In the genomic region with DNA sequence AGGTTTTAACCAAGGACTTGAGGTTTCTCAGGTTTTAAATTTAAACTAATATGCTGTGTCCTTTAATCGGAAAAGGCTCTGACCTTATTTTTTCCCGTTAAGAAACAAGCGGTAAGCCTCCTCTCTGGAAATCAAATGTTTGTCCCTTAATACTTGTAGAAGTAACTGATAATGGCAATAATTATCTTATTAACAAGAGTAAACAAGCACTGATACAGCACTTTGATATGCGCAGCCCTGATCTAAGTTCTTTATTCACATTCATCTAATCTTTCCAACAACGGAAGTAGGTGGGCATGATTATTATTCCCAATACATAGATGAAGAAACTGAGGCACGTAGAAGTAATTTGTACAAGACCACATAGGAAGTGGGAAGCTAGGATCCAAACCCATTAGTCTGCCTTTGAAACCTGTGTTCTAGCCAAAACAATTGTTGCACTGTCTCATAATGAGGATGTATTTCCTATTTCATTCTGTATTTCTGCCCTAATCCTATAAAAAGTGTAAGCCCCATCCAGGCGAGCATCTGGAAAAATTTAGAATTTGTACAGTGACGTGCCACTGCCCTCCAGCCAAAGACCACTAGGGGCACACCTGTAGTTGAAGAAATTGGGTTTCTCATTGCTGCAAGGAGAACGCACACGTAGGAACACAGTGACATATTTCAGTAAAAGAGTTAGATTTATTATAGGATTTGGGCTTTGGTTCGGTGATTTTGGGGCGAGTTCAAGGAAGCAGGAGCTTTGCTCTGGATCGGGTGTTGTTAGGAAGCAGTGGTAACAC, we compare ENCODE assay signal across 8 cellular contexts. TPM values are rescaled to one million over a fixed set of nuclear protein-coding genes. Genes with fewer than 3 reads are reported as not detected.
DNase-seq lines count a peak whose midpoint lies in the region; ATAC-seq lines count a peak whose summit lies in the region.

No MANE protein-coding gene starts in this region.

- peak; percentile 58 for DNase-seq in activated CD4-positive, alpha-beta T cell treated with anti-CD3 and anti-CD28 coated beads, Interleukin-2, amount 10 ng/mL, durations not matched to agents 24 days and 14 days
- DNase-seq in activated CD4-positive, alpha-beta T cell treated with anti-CD3 and anti-CD28 coated beads for 4 hours, result no peak
- DNase-seq in T-cell, result peak in 2 of 34 experiments; percentile 1 to 4
- DNase-seq in germinal center (ENCODE audit: low spot score), result peak; percentile 14
- DNase-seq in islet precursor cell, result no peak
- DNase-seq in NCI-H1092 (lab: John Stamatoyannopoulos, UW), result no peak

- ATAC-seq in T-cell (replicated peaks in 1 of 4) (no peak), GM19023 (IDR thresholded peaks at IDR 0.05; ENCODE audit: unreplicated experiment) (no peak)
- ATAC-seq in stimulated activated memory B cell treated with anti-CD40 and anti-IgM and Interleukin-4, amounts not matched to agents 10 μg/mL and 1 μg/mL and 100 μg/mL, for 72 hours, result no peak

- no peaks in the 10 kb centered on the region for H3K27me3 Mint-ChIP-seq in activated CD4-positive, alpha-beta T cell treated with anti-CD3 and anti-CD28 coated beads, Interleukin-2, amount 10 ng/mL, durations not matched to agents 24 days and 14 days
- peaks cover 0 to 4% of the 10 kb centered on the region in 2 donors for H3K27me3 Mint-ChIP-seq in T-cell
- H3K27me3 Mint-ChIP-seq in stimulated activated memory B cell treated with anti-CD40 and anti-IgM and Interleukin-4, amounts not matched to agents 10 μg/mL and 1 μg/mL and 100 μg/mL, for 72 hours, result no peaks in the 10 kb centered on the region

- peaks cover 4% of the 10 kb centered on the region for H3K36me3 Mint-ChIP-seq in activated CD4-positive, alpha-beta T cell treated with anti-CD3 and anti-CD28 coated beads, Interleukin-2, amount 10 ng/mL, durations not matched to agents 24 days and 14 days (ENCODE audit: low read depth)
- H3K36me3 Mint-ChIP-seq in T-cell, result no peaks in the 10 kb centered on the region
- H3K36me3 Mint-ChIP-seq in stimulated activated memory B cell treated with anti-CD40 and anti-IgM and Interleukin-4, amounts not matched to agents 10 μg/mL and 1 μg/mL and 100 μg/mL, for 72 hours, result no peaks in the 10 kb centered on the region

- CTCF ChIA-PET in T-cell (lab: Charles Lee), result interaction anchor here (0.6 to 3.8 kb wide), 4 partner anchors 10 to 264 kb away, joined by 3 to 33 read pairs (median 3); a partner anchor contains a TSS

- peak overlapping the region; percentile 82 for H3K4me3 Mint-ChIP-seq in activated CD4-positive, alpha-beta T cell treated with anti-CD3 and anti-CD28 coated beads, Interleukin-2, amount 10 ng/mL, durations not matched to agents 24 days and 14 days
- peak overlapping the region; percentile 29 to 82 (median 78) for H3K4me3 Mint-ChIP-seq in T-cell
- peak overlapping the region; percentile 83 for H3K4me3 Mint-ChIP-seq in stimulated activated memory B cell treated with anti-CD40 and anti-IgM and Interleukin-4, amounts not matched to agents 10 μg/mL and 1 μg/mL and 100 μg/mL, for 72 hours

- H3K27ac Mint-ChIP-seq in activated CD4-positive, alpha-beta T cell treated with anti-CD3 and anti-CD28 coated beads, Interleukin-2, amount 10 ng/mL, durations not matched to agents 24 days and 14 days, result peak overlapping the region; percentile 88
- H3K27ac Mint-ChIP-seq in T-cell, result peak overlapping the region; percentile 89 to 90
- H3K27ac Mint-ChIP-seq in stimulated activated memory B cell treated with anti-CD40 and anti-IgM and Interleukin-4, amounts not matched to agents 10 μg/mL and 1 μg/mL and 100 μg/mL, for 72 hours, result peak overlapping the region; percentile 73

- peaks cover 17% of the 10 kb centered on the region for H3K4me1 Mint-ChIP-seq in activated CD4-positive, alpha-beta T cell treated with anti-CD3 and anti-CD28 coated beads, Interleukin-2, amount 10 ng/mL, durations not matched to agents 24 days and 14 days
- peaks cover 7 to 16% (median 14%) of the 10 kb centered on the region in 3 donors for H3K4me1 Mint-ChIP-seq in T-cell
- H3K4me1 Mint-ChIP-seq in stimulated activated memory B cell treated with anti-CD40 and anti-IgM and Interleukin-4, amounts not matched to agents 10 μg/mL and 1 μg/mL and 100 μg/mL, for 72 hours, result peaks cover 6% of the 10 kb centered on the region

- intact Hi-C loops in activated CD4-positive, alpha-beta T cell treated with anti-CD3 and anti-CD28 coated beads, Interleukin-2, amount 10 ng/mL, durations not matched to agents 24 days and 14 days (cut with micrococcal nuclease), result loop anchor here (1.0 to 5.0 kb wide), 3 partner anchors 45 to 244 kb away; no protein-coding TSS in a partner anchor

- POLR2A ChIA-PET in T-cell (lab: Charles Lee), result interaction anchor here (0.6 to 1.9 kb wide), 4 partner anchors 144 to 1773 kb away, joined by 3 to 17 read pairs (median 4); no protein-coding TSS in a partner anchor

- H3K9me3 Mint-ChIP-seq in activated CD4-positive, alpha-beta T cell treated with anti-CD3 and anti-CD28 coated beads, Interleukin-2, amount 10 ng/mL, durations not matched to agents 24 days and 14 days, result no peaks in the 10 kb centered on the region
- no peaks in the 10 kb centered on the region for H3K9me3 Mint-ChIP-seq in T-cell
- no peaks in the 10 kb centered on the region for H3K9me3 Mint-ChIP-seq in stimulated activated memory B cell treated with anti-CD40 and anti-IgM and Interleukin-4, amounts not matched to agents 10 μg/mL and 1 μg/mL and 100 μg/mL, for 72 hours

RNA-seq across cellular contexts. Expression of a gene that starts 0.6 kb away (rescaled TPM):
- not detected in 2 replicates for total RNA-seq in activated CD4-positive, alpha-beta T cell treated with anti-CD3 and anti-CD28 coated beads, Interleukin-2, amount 10 ng/mL, durations not matched to agents 24 days and 14 days
- not detected for total RNA-seq in T-cell

RNA-seq across cellular contexts. Expression of a gene that starts 0.7 kb away (rescaled TPM):
- 27.1 and 33.7 TPM in 2 replicates for total RNA-seq in activated CD4-positive, alpha-beta T cell treated with anti-CD3 and anti-CD28 coated beads, Interleukin-2, amount 10 ng/mL, durations not matched to agents 24 days and 14 days
- total RNA-seq in T-cell, result 10 to 100 TPM in 1 of 5 donors, 1 to 10 TPM in 4; 5.2 to 16.5 (median 6.4) TPM

Comparison
In these comparisons a context has a peak if more than half of its experiments do, and no peak if none do; other contexts are left out.
1. DNase-seq: peak in activated CD4-positive, alpha-beta T cell treated with anti-CD3 and anti-CD28 coated beads, Interleukin-2, amount 10 ng/mL, durations not matched to agents 24 days and 14 days (single experiment) and germinal center (single experiment); none in activated CD4-positive, alpha-beta T cell treated with anti-CD3 and anti-CD28 coated beads for 4 hours (0 of 2), islet precursor cell (single experiment) and NCI-H1092 (single experiment).
2. Peak in every context shown above with its lines, with median percentiles within 50 percentile points of each other: H3K27ac Mint-ChIP-seq and H3K4me3 Mint-ChIP-seq.